Comparison of ENCODE assay signal across 1 cellular context in the genomic region with DNA sequence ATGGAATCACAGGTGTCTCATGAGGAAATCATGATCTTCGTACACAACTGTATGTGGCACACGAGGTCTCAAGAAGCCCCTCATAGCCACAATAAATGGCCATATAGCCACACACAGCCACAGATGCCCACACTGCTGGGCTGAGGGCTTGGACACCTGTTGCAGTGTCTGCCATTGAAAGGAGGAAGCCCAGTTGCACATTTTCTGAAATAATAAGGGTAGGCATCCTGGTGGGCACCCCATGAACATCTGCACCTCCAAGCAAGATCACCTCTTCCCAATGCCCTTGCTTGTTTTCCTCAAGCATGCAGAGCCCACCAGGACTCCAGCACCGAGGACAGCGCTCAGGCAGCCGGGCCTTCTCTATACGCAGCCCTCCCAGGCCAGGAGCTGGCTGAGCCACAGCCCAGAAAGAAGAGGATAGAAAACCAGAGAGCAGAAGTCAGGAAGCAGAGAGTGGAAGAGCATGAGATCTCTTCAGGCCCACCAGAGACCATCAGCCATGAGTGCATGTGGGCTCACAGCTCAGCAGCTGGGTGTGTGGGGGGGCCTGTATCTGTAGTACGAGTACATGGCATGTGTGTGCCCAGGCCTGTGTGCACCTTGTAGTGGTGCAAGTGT.
TF ChIP-seq lines count a peak whose summit lies in the region.

No MANE protein-coding gene starts in this region.

TF ChIP-seq in HepG2, 621 proteins besides CTCF, POLR2A, EP300 and RAD21 (continued from another document and continues in another):
- TF ChIP-seq FIP1L1 (IDR thresholded peaks at IDR 0.05; ENCODE audit: borderline replicate concordance, insufficient read depth, low read depth, low read length) (no peak), CREB1 (IDR thresholded peaks at IDR 0.05) (no peak), CREB1 (CRISPR knock-in tag; IDR thresholded peaks at IDR 0.05) (no peak), RFX5 (IDR thresholded peaks at IDR 0.05; ENCODE audit: low read depth, low read length) (no peak), GZF1 (CRISPR knock-in tag; IDR thresholded peaks at IDR 0.05) (no peak), KDM6A (CRISPR knock-in tag; IDR thresholded peaks at IDR 0.05; ENCODE audit: low read depth) (no peak), KDM2A (CRISPR knock-in tag; IDR thresholded peaks at IDR 0.05; ENCODE audit: borderline replicate concordance, low read depth) (peak; percentile 72; the same call in 1 of the 2 replicates), TARDBP (CRISPR knock-in tag; IDR thresholded peaks at IDR 0.05) (no peak), ZNF367 (CRISPR knock-in tag; IDR thresholded peaks at IDR 0.05; ENCODE audit: borderline replicate concordance) (no peak), XBP1 (CRISPR knock-in tag; IDR thresholded peaks at IDR 0.05) (peak; percentile 88; the same call in 1 of the 2 replicates), REXO4 (CRISPR knock-in tag; IDR thresholded peaks at IDR 0.05; ENCODE audit: borderline replicate concordance) (no peak), SMAD3 (CRISPR knock-in tag; IDR thresholded peaks at IDR 0.05) (peak; percentile 91; the same call in 1 of the 2 replicates), ZNF878 (CRISPR knock-in tag; IDR thresholded peaks at IDR 0.05) (no peak), ZSCAN30 (CRISPR knock-in tag; IDR thresholded peaks at IDR 0.05) (no peak), ZNF773 (CRISPR knock-in tag; IDR thresholded peaks at IDR 0.05; ENCODE audit: borderline replicate concordance) (0 out of 2 replicates have a peak, but pooled peaks have one; percentile 81), NR2F1 (CRISPR knock-in tag; IDR thresholded peaks at IDR 0.05) (no peak), ZKSCAN5 (CRISPR knock-in tag; IDR thresholded peaks at IDR 0.05) (no peak), ZEB1 (IDR thresholded peaks at IDR 0.05; ENCODE audit: insufficient replicate concordance, low read depth) (no peak), IKZF1 (IDR thresholded peaks at IDR 0.05) (no peak), ZNF224 (CRISPR knock-in tag; IDR thresholded peaks at IDR 0.05) (no peak), MLLT10 (CRISPR knock-in tag; IDR thresholded peaks at IDR 0.05) (no peak), JUN (CRISPR knock-in tag; IDR thresholded peaks at IDR 0.05) (no peak), BATF2 (CRISPR knock-in tag; IDR thresholded peaks at IDR 0.05) (0 out of 2 replicates have a peak, but pooled peaks have one; percentile 36), ZNF749 (CRISPR knock-in tag; IDR thresholded peaks at IDR 0.05; ENCODE audit: borderline replicate concordance) (no peak), CCDC6 (CRISPR knock-in tag; IDR thresholded peaks at IDR 0.05) (peak; percentile 46; the same call in 1 of the 2 replicates), ZNF569 (CRISPR knock-in tag; IDR thresholded peaks at IDR 0.05; ENCODE audit: borderline replicate concordance) (no peak), ZNF17 (CRISPR knock-in tag; IDR thresholded peaks at IDR 0.05) (no peak), MZF1 (CRISPR knock-in tag; IDR thresholded peaks at IDR 0.05; ENCODE audit: borderline replicate concordance) (no peak), ZNF652 (CRISPR knock-in tag; IDR thresholded peaks at IDR 0.05; ENCODE audit: borderline replicate concordance, low read depth) (no peak), HNRNPL (IDR thresholded peaks at IDR 0.05; ENCODE audit: low read depth, low read length) (no peak), ZNF597 (CRISPR knock-in tag; IDR thresholded peaks at IDR 0.05) (no peak), HOXD1 (CRISPR knock-in tag; IDR thresholded peaks at IDR 0.05) (peak; percentile 60; the same call in 1 of the 2 replicates), SALL2 (CRISPR knock-in tag; IDR thresholded peaks at IDR 0.05) (no peak), SP140L (CRISPR knock-in tag; IDR thresholded peaks at IDR 0.05; ENCODE audit: borderline replicate concordance) (peak; percentile 95; the same call in 1 of the 2 replicates), AGO2 (optimal IDR thresholded peaks at IDR 0.05; ENCODE audit: low read depth, low read length) (no peak), EEA1 (CRISPR knock-in tag; IDR thresholded peaks at IDR 0.05; ENCODE audit: borderline replicate concordance) (no peak), PRDM15 (CRISPR knock-in tag; IDR thresholded peaks at IDR 0.05) (no peak), E2F2 (CRISPR knock-in tag; IDR thresholded peaks at IDR 0.05; ENCODE audit: borderline replicate concordance) (peak; percentile 75; the same call in 1 of the 2 replicates), MIER3 (CRISPR knock-in tag; IDR thresholded peaks at IDR 0.05; ENCODE audit: borderline replicate concordance) (peak; percentile 81; the same call in 1 of the 2 replicates), KDM3A (CRISPR knock-in tag; IDR thresholded peaks at IDR 0.05; ENCODE audit: low read depth) (no peak), ZNF121 (CRISPR knock-in tag; IDR thresholded peaks at IDR 0.05) (no peak), ZNF280D (CRISPR knock-in tag; IDR thresholded peaks at IDR 0.05) (no peak), ZNF616 (CRISPR knock-in tag; IDR thresholded peaks at IDR 0.05; ENCODE audit: low read depth) (no peak)
- TF ChIP-seq, protein P1, sequence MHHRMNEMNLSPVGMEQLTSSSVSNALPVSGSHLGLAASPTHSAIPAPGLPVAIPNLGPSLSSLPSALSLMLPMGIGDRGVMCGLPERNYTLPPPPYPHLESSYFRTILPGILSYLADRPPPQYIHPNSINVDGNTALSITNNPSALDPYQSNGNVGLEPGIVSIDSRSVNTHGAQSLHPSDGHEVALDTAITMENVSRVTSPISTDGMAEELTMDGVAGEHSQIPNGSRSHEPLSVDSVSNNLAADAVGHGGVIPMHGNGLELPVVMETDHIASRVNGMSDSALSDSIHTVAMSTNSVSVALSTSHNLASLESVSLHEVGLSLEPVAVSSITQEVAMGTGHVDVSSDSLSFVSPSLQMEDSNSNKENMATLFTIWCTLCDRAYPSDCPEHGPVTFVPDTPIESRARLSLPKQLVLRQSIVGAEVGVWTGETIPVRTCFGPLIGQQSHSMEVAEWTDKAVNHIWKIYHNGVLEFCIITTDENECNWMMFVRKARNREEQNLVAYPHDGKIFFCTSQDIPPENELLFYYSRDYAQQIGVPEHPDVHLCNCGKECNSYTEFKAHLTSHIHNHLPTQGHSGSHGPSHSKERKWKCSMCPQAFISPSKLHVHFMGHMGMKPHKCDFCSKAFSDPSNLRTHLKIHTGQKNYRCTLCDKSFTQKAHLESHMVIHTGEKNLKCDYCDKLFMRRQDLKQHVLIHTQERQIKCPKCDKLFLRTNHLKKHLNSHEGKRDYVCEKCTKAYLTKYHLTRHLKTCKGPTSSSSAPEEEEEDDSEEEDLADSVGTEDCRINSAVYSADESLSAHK (CRISPR knock-in tag; IDR thresholded peaks at IDR 0.05; ENCODE audit: borderline replicate concordance) = no peak
- TF ChIP-seq, protein P2, sequence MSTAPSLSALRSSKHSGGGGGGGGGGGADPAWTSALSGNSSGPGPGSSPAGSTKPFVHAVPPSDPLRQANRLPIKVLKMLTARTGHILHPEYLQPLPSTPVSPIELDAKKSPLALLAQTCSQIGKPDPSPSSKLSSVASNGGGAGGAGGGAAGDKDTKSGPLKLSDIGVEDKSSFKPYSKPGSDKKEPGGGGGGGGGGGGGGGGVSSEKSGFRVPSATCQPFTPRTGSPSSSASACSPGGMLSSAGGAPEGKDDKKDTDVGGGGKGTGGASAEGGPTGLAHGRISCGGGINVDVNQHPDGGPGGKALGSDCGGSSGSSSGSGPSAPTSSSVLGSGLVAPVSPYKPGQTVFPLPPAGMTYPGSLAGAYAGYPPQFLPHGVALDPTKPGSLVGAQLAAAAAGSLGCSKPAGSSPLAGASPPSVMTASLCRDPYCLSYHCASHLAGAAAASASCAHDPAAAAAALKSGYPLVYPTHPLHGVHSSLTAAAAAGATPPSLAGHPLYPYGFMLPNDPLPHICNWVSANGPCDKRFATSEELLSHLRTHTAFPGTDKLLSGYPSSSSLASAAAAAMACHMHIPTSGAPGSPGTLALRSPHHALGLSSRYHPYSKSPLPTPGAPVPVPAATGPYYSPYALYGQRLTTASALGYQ (CRISPR knock-in tag; IDR thresholded peaks at IDR 0.05) = no peak
- TF ChIP-seq, protein P3, sequence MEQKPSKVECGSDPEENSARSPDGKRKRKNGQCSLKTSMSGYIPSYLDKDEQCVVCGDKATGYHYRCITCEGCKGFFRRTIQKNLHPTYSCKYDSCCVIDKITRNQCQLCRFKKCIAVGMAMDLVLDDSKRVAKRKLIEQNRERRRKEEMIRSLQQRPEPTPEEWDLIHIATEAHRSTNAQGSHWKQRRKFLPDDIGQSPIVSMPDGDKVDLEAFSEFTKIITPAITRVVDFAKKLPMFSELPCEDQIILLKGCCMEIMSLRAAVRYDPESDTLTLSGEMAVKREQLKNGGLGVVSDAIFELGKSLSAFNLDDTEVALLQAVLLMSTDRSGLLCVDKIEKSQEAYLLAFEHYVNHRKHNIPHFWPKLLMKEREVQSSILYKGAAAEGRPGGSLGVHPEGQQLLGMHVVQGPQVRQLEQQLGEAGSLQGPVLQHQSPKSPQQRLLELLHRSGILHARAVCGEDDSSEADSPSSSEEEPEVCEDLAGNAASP (CRISPR knock-in tag; IDR thresholded peaks at IDR 0.05; ENCODE audit: borderline replicate concordance) = peak; percentile 74; the same call in 1 of the 2 replicates
